12 cellular contexts compared by ENCODE assay signal in the genomic region with DNA sequence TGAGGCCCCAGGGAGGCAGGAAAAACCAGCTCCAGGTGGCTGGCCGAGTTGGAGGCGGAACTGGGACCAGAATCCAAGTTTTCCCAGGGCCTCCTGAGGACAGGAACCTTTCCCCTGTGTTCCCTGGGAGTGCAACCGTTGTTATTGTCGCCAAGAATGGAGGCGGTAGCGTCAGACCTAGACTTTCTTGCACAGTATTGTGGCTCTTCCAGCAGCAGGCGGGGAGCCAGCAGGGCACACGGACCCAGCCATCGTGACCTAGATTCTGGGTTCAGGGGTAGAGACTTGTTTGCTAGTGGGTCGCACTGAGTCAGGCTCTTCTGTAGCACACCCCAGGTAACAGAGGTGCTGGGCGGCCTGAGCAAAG. TPM values are rescaled to one million over a fixed set of nuclear protein-coding genes. Genes with fewer than 3 reads are reported as not detected.
DNase-seq lines count a peak whose midpoint lies in the region; ATAC-seq lines count a peak whose summit lies in the region.
"Had no signal": no experiment of that assay in that cellular context is flagged by ENCODE, and none has a peak within 500 bp of the region (broad histone marks: within the 10 kb centered on the region; RNA-seq: fewer than 3 reads in every experiment).

No MANE protein-coding gene starts in this region.

- H3K4me1 ChIP-seq in CD8-positive, alpha-beta memory T cell (ENCODE audit: insufficient read depth, low read length), result peaks cover 24% of the 10 kb centered on the region
- peaks cover 6% of the 10 kb centered on the region for H3K4me1 ChIP-seq in iPS-15b (ENCODE audit: control insufficient read depth, insufficient read depth, low read length)

- no peaks in the 10 kb centered on the region for H3K27me3 ChIP-seq in CD8-positive, alpha-beta memory T cell (ENCODE audit: insufficient read depth, low read length, poor library complexity, severe bottlenecking)
- peaks cover 24% of the 10 kb centered on the region for H3K27me3 ChIP-seq in iPS-15b (ENCODE audit: control insufficient read depth, insufficient read depth, low read length)

- peak overlapping the region; percentile 37 for H3K4me3 ChIP-seq in CD8-positive, alpha-beta memory T cell (ENCODE audit: low read length)
- peak overlapping the region; percentile 37 for H3K4me3 ChIP-seq in iPS-15b (ENCODE audit: low read depth, low read length)
- H3K4me3 ChIP-seq: SJSA1 had no signal

- H3K9me3 Mint-ChIP-seq in CD8-positive, alpha-beta memory T cell, result no peaks in the 10 kb centered on the region

- no peaks in the 10 kb centered on the region for H3K9me3 ChIP-seq in CD8-positive, alpha-beta memory T cell (ENCODE audit: low read length)
- H3K9me3 ChIP-seq in T-helper 17 cell (ENCODE audit: control insufficient read depth, low read length, poor library complexity, severe bottlenecking), result no peaks in the 10 kb centered on the region
- H3K9me3 ChIP-seq in iPS-15b (ENCODE audit: control insufficient read depth, insufficient read depth, low read length), result no peaks in the 10 kb centered on the region

- no peak for DNase-seq in CD8-positive, alpha-beta memory T cell
- DNase-seq in T-helper 17 cell (no peak), putamen (ENCODE audit: low spot score) (peak; percentile 30), GM19240 (ENCODE audit: insufficient read length, low spot score) (no peak), islet precursor cell (no peak)
- DNase-seq: cerebellar nuclear complex, DMS79 treated with DMSO at 0.1 percent for 48 hours had no signal

- peak; percentile 66 for ATAC-seq in T-helper 17 cell
- no peak for ATAC-seq in GM19463 (IDR thresholded peaks at IDR 0.05; ENCODE audit: unreplicated experiment)
- no peak for ATAC-seq in HG02938 (IDR thresholded peaks at IDR 0.05; ENCODE audit: unreplicated experiment)

- CTCF ChIA-PET in CD8-positive, alpha-beta memory T cell (lab: Charles Lee), result no interaction called here

- no peaks in the 10 kb centered on the region for H3K36me3 ChIP-seq in CD8-positive, alpha-beta memory T cell (ENCODE audit: insufficient read depth, low read length)
- H3K36me3 ChIP-seq in iPS-15b (ENCODE audit: control insufficient read depth, insufficient read depth, low read length), result no peaks in the 10 kb centered on the region
- H3K36me3 ChIP-seq: SJSA1 had no signal

- H3K36me3 Mint-ChIP-seq in CD8-positive, alpha-beta memory T cell, result no peaks in the 10 kb centered on the region
- H3K36me3 Mint-ChIP-seq in T-helper 17 cell (ENCODE audit: low read depth), result peaks cover 2% of the 10 kb centered on the region

- H3K27ac Mint-ChIP-seq in CD8-positive, alpha-beta memory T cell, result peak overlapping the region in 3 of 8 donors; percentile 39 to 89 (median 66)
- peak overlapping the region; percentile 43 for H3K27ac Mint-ChIP-seq in T-helper 17 cell

- no peak overlapping the region for H3K27ac ChIP-seq in CD8-positive, alpha-beta memory T cell (ENCODE audit: low read depth, low read length)
- H3K27ac ChIP-seq: SJSA1 had no signal

- peak overlapping the region; percentile 62 to 83 (median 67) for H3K4me3 Mint-ChIP-seq in CD8-positive, alpha-beta memory T cell
- peak overlapping the region; percentile 78 for H3K4me3 Mint-ChIP-seq in T-helper 17 cell

- peaks cover 0 to 4% of the 10 kb centered on the region in 2 donors for H3K27me3 Mint-ChIP-seq in CD8-positive, alpha-beta memory T cell
- H3K27me3 Mint-ChIP-seq in T-helper 17 cell, result peaks cover 9% of the 10 kb centered on the region

- H3K4me1 Mint-ChIP-seq in CD8-positive, alpha-beta memory T cell, result peaks cover 22 to 41% (median 22%) of the 10 kb centered on the region in 3 donors
- H3K4me1 Mint-ChIP-seq in T-helper 17 cell, result peaks cover 24% of the 10 kb centered on the region

- H3K9ac ChIP-seq in iPS-15b (ENCODE audit: low read depth, low read length), result no peak overlapping the region

- POLR2A ChIA-PET in CD8-positive, alpha-beta memory T cell (lab: Charles Lee), result interaction anchor here (0.6 kb wide), 1 partner anchor 19 kb away, joined by 3 read pairs; no protein-coding TSS in a partner anchor

RNA-seq across cellular contexts. Expression of gene KIF19, which starts 0.7 kb away (rescaled TPM):
- under 1 TPM; 0.20 to 0.24 TPM for total RNA-seq in CD8-positive, alpha-beta memory T cell
- 3.4 TPM for polyA plus RNA-seq in CD8-positive, alpha-beta memory T cell
- total RNA-seq in T-helper 17 cell, result 1 to 10 TPM; 2.3 to 2.8 TPM
- total RNA-seq: SJSA1 had no signal

RNA-seq across cellular contexts. Expression of gene BTBD17, which starts 36.3 kb away (rescaled TPM):
- total RNA-seq in CD8-positive, alpha-beta memory T cell, result not detected
- not detected for polyA plus RNA-seq in CD8-positive, alpha-beta memory T cell
- not detected for total RNA-seq in T-helper 17 cell
- total RNA-seq: SJSA1 had no signal

RNA-seq across cellular contexts. Expression of gene GPR142, which starts 41.9 kb away (rescaled TPM):
- not detected for total RNA-seq in CD8-positive, alpha-beta memory T cell
- polyA plus RNA-seq in CD8-positive, alpha-beta memory T cell, result not detected
- not detected for total RNA-seq in T-helper 17 cell
- total RNA-seq: SJSA1 had no signal

RNA-seq across cellular contexts. Expression of gene DNAI2, which starts 51.3 kb away (rescaled TPM):
- total RNA-seq in CD8-positive, alpha-beta memory T cell, result under 1 TPM; 0.35 to 0.37 TPM
- 0.60 TPM for polyA plus RNA-seq in CD8-positive, alpha-beta memory T cell
- total RNA-seq in T-helper 17 cell, result 1 to 10 TPM; 4.1 to 4.2 TPM
- total RNA-seq: HT-29, SJSA1 had no signal
